In genomic region chr18:48036641-48037421, GRCh38 we compare ENCODE assay signal across 2 cellular contexts.
TF ChIP-seq lines count a peak whose summit lies in the region.

No MANE protein-coding gene starts in this region.

TF ChIP-seq in H1, 55 proteins besides CTCF, POLR2A, EP300 and RAD21 (continued from another document):
- no peak for TF ChIP-seq KDM1A (IDR thresholded peaks at IDR 0.05; ENCODE audit: borderline replicate concordance, low read length)

TF ChIP-seq in HepG2, 621 proteins besides CTCF, POLR2A, EP300 and RAD21 (continued from another document):
- TF ChIP-seq PHF5A (CRISPR knock-in tag; IDR thresholded peaks at IDR 0.05; ENCODE audit: low read depth, unreplicated experiment) (no peak), ZNF770 (CRISPR knock-in tag; IDR thresholded peaks at IDR 0.05) (no peak), ZBTB49 (CRISPR knock-in tag; IDR thresholded peaks at IDR 0.05; ENCODE audit: borderline replicate concordance) (no peak), CEBPG (CRISPR knock-in tag; IDR thresholded peaks at IDR 0.05) (no peak), ZNF567 (CRISPR knock-in tag; IDR thresholded peaks at IDR 0.05; ENCODE audit: borderline replicate concordance) (no peak), SPEN (CRISPR knock-in tag; IDR thresholded peaks at IDR 0.05; ENCODE audit: low read depth) (no peak), ELF4 (CRISPR knock-in tag; IDR thresholded peaks at IDR 0.05; ENCODE audit: borderline replicate concordance) (no peak), ZNF17 (CRISPR knock-in tag; IDR thresholded peaks at IDR 0.05) (no peak)
- TF ChIP-seq, protein P1, sequence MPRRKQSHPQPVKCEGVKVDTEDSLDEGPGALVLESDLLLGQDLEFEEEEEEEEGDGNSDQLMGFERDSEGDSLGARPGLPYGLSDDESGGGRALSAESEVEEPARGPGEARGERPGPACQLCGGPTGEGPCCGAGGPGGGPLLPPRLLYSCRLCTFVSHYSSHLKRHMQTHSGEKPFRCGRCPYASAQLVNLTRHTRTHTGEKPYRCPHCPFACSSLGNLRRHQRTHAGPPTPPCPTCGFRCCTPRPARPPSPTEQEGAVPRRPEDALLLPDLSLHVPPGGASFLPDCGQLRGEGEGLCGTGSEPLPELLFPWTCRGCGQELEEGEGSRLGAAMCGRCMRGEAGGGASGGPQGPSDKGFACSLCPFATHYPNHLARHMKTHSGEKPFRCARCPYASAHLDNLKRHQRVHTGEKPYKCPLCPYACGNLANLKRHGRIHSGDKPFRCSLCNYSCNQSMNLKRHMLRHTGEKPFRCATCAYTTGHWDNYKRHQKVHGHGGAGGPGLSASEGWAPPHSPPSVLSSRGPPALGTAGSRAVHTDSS (CRISPR knock-in tag; conservative IDR thresholded peaks at IDR 0.05): no peak
- TF ChIP-seq, protein P2, sequence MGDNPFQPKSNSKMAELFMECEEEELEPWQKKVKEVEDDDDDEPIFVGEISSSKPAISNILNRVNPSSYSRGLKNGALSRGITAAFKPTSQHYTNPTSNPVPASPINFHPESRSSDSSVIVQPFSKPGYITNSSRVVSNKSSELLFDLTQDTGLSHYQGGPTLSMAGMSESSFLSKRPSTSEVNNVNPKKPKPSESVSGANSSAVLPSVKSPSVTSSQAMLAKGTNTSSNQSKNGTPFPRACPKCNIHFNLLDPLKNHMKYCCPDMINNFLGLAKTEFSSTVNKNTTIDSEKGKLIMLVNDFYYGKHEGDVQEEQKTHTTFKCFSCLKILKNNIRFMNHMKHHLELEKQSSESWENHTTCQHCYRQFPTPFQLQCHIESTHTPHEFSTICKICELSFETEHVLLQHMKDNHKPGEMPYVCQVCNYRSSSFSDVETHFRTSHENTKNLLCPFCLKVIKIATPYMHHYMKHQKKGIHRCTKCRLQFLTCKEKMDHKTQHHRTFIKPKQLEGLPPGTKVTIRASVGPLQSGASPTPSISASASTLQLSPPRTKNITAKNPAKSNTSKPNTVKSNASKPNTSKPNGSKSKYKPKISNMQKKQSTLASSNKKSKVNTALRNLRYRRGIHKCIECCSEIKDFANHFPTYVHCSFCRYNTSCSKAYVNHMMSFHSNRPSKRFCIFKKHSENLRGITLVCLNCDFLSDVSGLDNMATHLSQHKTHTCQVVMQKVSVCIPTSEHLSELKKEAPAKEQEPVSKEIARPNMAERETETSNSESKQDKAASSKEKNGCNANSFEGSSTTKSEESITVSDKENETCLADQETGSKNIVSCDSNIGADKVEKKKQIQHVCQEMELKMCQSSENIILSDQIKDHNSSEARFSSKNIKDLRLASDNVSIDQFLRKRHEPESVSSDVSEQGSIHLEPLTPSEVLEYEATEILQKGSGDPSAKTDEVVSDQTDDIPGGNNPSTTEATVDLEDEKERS (CRISPR knock-in tag; IDR thresholded peaks at IDR 0.05): no peak
- TF ChIP-seq, protein P3, sequence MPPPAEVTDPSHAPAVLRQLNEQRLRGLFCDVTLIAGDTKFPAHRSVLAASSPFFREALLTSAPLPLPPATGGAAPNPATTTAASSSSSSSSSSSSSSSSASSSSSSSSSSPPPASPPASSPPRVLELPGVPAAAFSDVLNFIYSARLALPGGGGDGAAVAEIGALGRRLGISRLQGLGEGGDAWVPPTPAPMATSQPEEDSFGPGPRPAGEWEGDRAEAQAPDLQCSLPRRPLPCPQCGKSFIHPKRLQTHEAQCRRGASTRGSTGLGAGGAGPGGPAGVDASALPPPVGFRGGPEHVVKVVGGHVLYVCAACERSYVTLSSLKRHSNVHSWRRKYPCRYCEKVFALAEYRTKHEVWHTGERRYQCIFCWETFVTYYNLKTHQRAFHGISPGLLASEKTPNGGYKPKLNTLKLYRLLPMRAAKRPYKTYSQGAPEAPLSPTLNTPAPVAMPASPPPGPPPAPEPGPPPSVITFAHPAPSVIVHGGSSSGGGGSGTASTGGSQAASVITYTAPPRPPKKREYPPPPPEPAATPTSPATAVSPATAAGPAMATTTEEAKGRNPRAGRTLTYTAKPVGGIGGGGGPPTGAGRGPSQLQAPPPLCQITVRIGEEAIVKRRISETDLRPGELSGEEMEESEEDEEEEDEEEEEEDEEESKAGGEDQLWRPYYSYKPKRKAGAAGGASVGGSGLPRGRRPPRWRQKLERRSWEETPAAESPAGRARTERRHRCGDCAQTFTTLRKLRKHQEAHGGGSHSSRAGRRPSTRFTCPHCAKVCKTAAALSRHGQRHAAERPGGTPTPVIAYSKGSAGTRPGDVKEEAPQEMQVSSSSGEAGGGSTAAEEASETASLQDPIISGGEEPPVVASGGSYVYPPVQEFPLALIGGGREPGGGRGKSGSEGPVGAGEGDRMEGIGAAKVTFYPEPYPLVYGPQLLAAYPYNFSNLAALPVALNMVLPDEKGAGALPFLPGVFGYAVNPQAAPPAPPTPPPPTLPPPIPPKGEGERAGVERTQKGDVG (CRISPR knock-in tag; IDR thresholded peaks at IDR 0.05; ENCODE audit: borderline replicate concordance): no peak
